ENCODE assay signal across 21 cellular contexts in genomic region chrX:38154340-38154739, GRCh38.
DNase-seq lines count a peak whose midpoint lies in the region; ATAC-seq and TF ChIP-seq lines count a peak whose summit lies in the region.
"Had no signal": no experiment of that assay in that cellular context is flagged by ENCODE, and none has a peak within 500 bp of the region (broad histone marks: within the 10 kb centered on the region; RNA-seq: fewer than 3 reads in every experiment).

No MANE protein-coding gene starts in this region.

- no peak for TF ChIP-seq EP300 in ovary (IDR thresholded peaks at IDR 0.05)

- intact Hi-C loops in ovary (cut with DNase I) (no loop called here), testis (cut with DNase I; ENCODE audit: low total_unique reads) (no loop called here), posterior cingulate gyrus (cut with DNase I) (no loop called here)

- H3K4me3 ChIP-seq in adipocyte (ENCODE audit: low read length) (no peak overlapping the region), fibroblast of villous mesenchyme (ENCODE audit: low read depth, low read length) (no peak overlapping the region), ovary (no peak overlapping the region), testis (no peak overlapping the region)
- H3K4me3 ChIP-seq: BLaER1, GM12878, GM23338 had no signal

- no peak overlapping the region for H3K27ac Mint-ChIP-seq in T-cell
- H3K27ac Mint-ChIP-seq: B cell; CD4-positive, CD25-positive, alpha-beta regulatory T cell; CD8-positive, alpha-beta T cell; GM23338; H9 had no signal

- TF ChIP-seq POLR2A in ovary (IDR thresholded peaks at IDR 0.05) (no peak), testis (IDR thresholded peaks at IDR 0.05) (no peak)

- CTCF ChIA-PET in T-cell (lab: Charles Lee) = no interaction called here

- no peaks in the 10 kb centered on the region for H3K36me3 Mint-ChIP-seq in T-cell
- H3K36me3 Mint-ChIP-seq: CD4-positive, CD25-positive, alpha-beta regulatory T cell; CD8-positive, alpha-beta T cell had no signal

- H3K27ac ChIP-seq in ovary (no peak overlapping the region), testis (no peak overlapping the region)
- H3K27ac ChIP-seq: BLaER1, C4-2B had no signal

- POLR2A ChIA-PET in T-cell (lab: Charles Lee) = no interaction called here

- TF ChIP-seq CTCF in fibroblast of villous mesenchyme (IDR thresholded peaks at IDR 0.05; ENCODE audit: insufficient read depth, low read depth, low read length) (no peak), ovary (IDR thresholded peaks at IDR 0.05) (no peak), testis (IDR thresholded peaks at IDR 0.05) (no peak)

- no peaks in the 10 kb centered on the region for H3K4me1 Mint-ChIP-seq in T-cell
- H3K4me1 Mint-ChIP-seq: B cell; CD4-positive, CD25-positive, alpha-beta regulatory T cell had no signal

- H3K9ac ChIP-seq in adipocyte (ENCODE audit: low read length) = peak overlapping the region; percentile 37
- H3K9ac ChIP-seq: BLaER1 had no signal

- no peaks in the 10 kb centered on the region for H3K9me3 ChIP-seq in adipocyte (ENCODE audit: control insufficient read depth, low read length)
- no peaks in the 10 kb centered on the region for H3K9me3 ChIP-seq in ovary
- H3K9me3 ChIP-seq in testis = no peaks in the 10 kb centered on the region
- H3K9me3 ChIP-seq: BLaER1, Caco-2 had no signal

- no peaks in the 10 kb centered on the region for H3K9me3 Mint-ChIP-seq in T-cell
- H3K9me3 Mint-ChIP-seq: CD8-positive, alpha-beta T cell; GM23338 had no signal

- no peak overlapping the region for H3K4me3 Mint-ChIP-seq in T-cell
- H3K4me3 Mint-ChIP-seq: B cell; CD4-positive, CD25-positive, alpha-beta regulatory T cell; CD8-positive, alpha-beta T cell; GM23338; H9 had no signal

- H3K4me1 ChIP-seq in adipocyte (ENCODE audit: control insufficient read depth, insufficient read depth, low read length) = peaks cover 19% of the 10 kb centered on the region
- H3K4me1 ChIP-seq in ovary (ENCODE audit: insufficient read depth) = peaks cover 1% of the 10 kb centered on the region
- H3K4me1 ChIP-seq in testis = no peaks in the 10 kb centered on the region
- H3K4me1 ChIP-seq: Caco-2 had no signal

- H3K27me3 Mint-ChIP-seq in T-cell = peaks cover 9 to 40% of the 10 kb centered on the region in 2 donors

- ATAC-seq in GM19467 (IDR thresholded peaks at IDR 0.05; ENCODE audit: unreplicated experiment) (no peak), T-cell (replicated peaks in 1 of 4) (no peak)
- ATAC-seq: CD8-positive, alpha-beta T cell; GM12878; GM23338; HCT116 had no signal

- WGBS in ovary, 3 donors = 17 to 21% (median 20%) methylated on average over 5 of the region's 5 CpGs
- 38% methylated on average over 5 of the region's 5 CpGs for WGBS in testis, 2 donors

- H3K36me3 ChIP-seq in adipocyte (ENCODE audit: control insufficient read depth, insufficient read depth, low read length, severe bottlenecking) = peaks cover 85% of the 10 kb centered on the region
- no peaks in the 10 kb centered on the region for H3K36me3 ChIP-seq in ovary
- H3K36me3 ChIP-seq in testis (ENCODE audit: low read depth, missing control alignments) = no peaks in the 10 kb centered on the region
- H3K36me3 ChIP-seq: BLaER1 had no signal

- H3K27me3 ChIP-seq in adipocyte (replicated peaks; ENCODE audit: control insufficient read depth, insufficient read depth, low read length) = no peaks in the 10 kb centered on the region
- H3K27me3 ChIP-seq in ovary = no peaks in the 10 kb centered on the region
- H3K27me3 ChIP-seq in testis = no peaks in the 10 kb centered on the region
- H3K27me3 ChIP-seq: BLaER1 had no signal

- DNase-seq in adipocyte (ENCODE audit: low read depth) = no peak
- DNase-seq in fibroblast of villous mesenchyme (ENCODE audit: low read depth) = peak; percentile 50
- DNase-seq in ovary = peak in 3 of 5 donors; percentile 12 to 39 (median 12)
- DNase-seq in testis = peak; percentile 22
- DNase-seq in posterior cingulate gyrus = no peak
- DNase-seq in T-cell = no peak
- DNase-seq: Caco-2; CD4-positive, CD25-positive, alpha-beta regulatory T cell; CD8-positive, alpha-beta T cell; DMS 273 treated with DMSO at 0.1 percent for 48 hours; DMS79; EL; GDM1; H9 had no signal

Comparison
In these comparisons a context has a peak if more than half of its experiments do, and no peak if none do; other contexts are left out.
1. DNase-seq: peak in fibroblast of villous mesenchyme (single experiment), ovary (3 of 5) and testis (single experiment); none in adipocyte (single experiment), posterior cingulate gyrus (0 of 10) and T-cell (0 of 34).